In the genomic region with DNA sequence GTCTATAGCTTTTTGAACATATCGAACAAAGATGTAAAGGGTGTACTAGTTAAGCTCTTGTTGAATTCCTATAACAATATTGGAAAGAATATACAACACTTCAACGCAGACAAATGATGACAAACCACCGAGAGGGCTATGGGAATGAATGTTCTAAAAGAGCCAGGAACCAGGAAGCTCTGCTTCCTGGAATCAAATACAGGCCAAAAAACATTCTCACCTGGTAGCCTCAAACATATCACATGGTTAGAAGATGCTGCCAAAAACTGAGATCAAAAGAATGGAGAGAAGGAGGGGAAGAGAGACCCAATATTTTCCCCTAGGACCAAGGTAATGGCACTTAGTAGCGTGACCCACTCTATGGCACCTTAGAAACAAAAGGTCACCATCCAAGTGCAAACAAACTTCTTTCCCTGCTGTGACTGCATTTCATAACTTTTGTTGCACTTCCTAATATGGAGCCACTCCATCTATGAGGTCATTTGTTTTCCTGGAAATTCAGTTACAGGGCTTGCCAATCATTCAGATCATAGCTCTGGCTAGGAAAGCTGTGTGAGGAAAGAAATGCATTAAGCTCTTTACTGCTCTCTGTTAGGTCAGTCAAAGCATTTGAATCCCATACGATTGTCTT, we compare ENCODE assay signal across 19 cellular contexts.
DNase-seq lines count a peak whose midpoint lies in the region; ATAC-seq, FAIRE-seq and TF ChIP-seq lines count a peak whose summit lies in the region.
"Had no signal": no experiment of that assay in that cellular context is flagged by ENCODE, and none has a peak within 500 bp of the region (broad histone marks: within the 10 kb centered on the region; RNA-seq: fewer than 3 reads in every experiment).

No MANE protein-coding gene starts in this region.

- 0% methylated on average over 5 of the region's 5 CpGs for WGBS in HepG2 (ENCODE audit: low lambda C conversion rate)

- H3K4me3 ChIP-seq in right atrium auricular region (no peak overlapping the region), endothelial cell of umbilical vein (replicated peaks in 1 of 3; ENCODE audit: insufficient read depth in 1 of 3, low read depth in 1 of 3, low read length in 3 of 3) (no peak overlapping the region), HepG2 (replicated peaks in 1 of 3; ENCODE audit: insufficient read depth in 1 of 3, low read depth in 2 of 3, low read length in 3 of 3) (no peak overlapping the region)

- peaks cover 0 to 24% of the 10 kb centered on the region in 2 donors for H3K9me3 ChIP-seq in right atrium auricular region
- no peaks in the 10 kb centered on the region for H3K9me3 ChIP-seq in endothelial cell of umbilical vein (replicated peaks; ENCODE audit: control insufficient read depth, insufficient read depth, low read length)
- H3K9me3 ChIP-seq in HepG2 (ENCODE audit: low read length) = peaks cover 12% of the 10 kb centered on the region

- DNase-seq in Right ventricle myocardium superior (no peak), right atrium auricular region (ENCODE audit: low spot score) (no peak), endothelial cell of umbilical vein (ENCODE audit: low read depth, low spot score) (peak; percentile 73), HepG2 (ENCODE audit: low spot score) (peak; percentile 3), DMS79 (lab: John Stamatoyannopoulos, UW) (no peak), inferior parietal cortex (ENCODE audit: extremely low spot score) (no peak)
- no peak for DNase-seq in stimulated activated naive CD8-positive, alpha-beta T cell treated with anti-CD3 and anti-CD28 coated beads, Interleukin-15, Interleukin-2, amounts not matched to agents 100 U/mL and 50 U/mL, for 24 hours
- DNase-seq: activated CD8-positive, alpha-beta T cell treated with anti-CD3 and anti-CD28 coated beads, Interleukin-2, amount 10 ng/mL, durations not matched to agents 7 days and 5 days; activated naive CD8-positive, alpha-beta T cell treated with anti-CD3 and anti-CD28 coated beads, Interleukin-2, amount 50 U/mL, for 24 hours; CD4-positive, CD25-positive, alpha-beta regulatory T cell; naive thymus-derived CD4-positive, alpha-beta T cell; NK-92 treated with Interleukin-12 subunit alpha and Interleukin-12 subunit beta, amount 100 ng/mL, for 24 hours; stimulated activated CD4-positive, alpha-beta T cell treated with anti-CD3 and anti-CD28 coated beads, Interleukin-12 subunit alpha, Interleukin-12 subunit beta, amount 100 ng/mL, for 4 hours; stimulated activated naive CD4-positive, alpha-beta T cell treated with Interleukin-2 at 50 U/mL for 16 hours; WERI-Rb-1 had no signal

- no peak overlapping the region for H3K27ac ChIP-seq in right atrium auricular region
- no peak overlapping the region for H3K27ac ChIP-seq in endothelial cell of umbilical vein (ENCODE audit: insufficient read depth, low read depth, low read length)
- no peak overlapping the region for H3K27ac ChIP-seq in HepG2 (ENCODE audit: extremely low read length, insufficient read depth, low read length)
- H3K27ac ChIP-seq: parathyroid adenoma, WERI-Rb-1 had no signal

- TF ChIP-seq RAD21 in HepG2 (CRISPR knock-in tag; IDR thresholded peaks at IDR 0.05) = no peak

- in situ Hi-C loops in HepG2 (cut with HindIII; ENCODE audit: extremely low pct_ligation_motif_present, low pct_unique_long_range_greater_than_20kb) = no loop called here

- no peak for FAIRE-seq in endothelial cell of umbilical vein (lab: Jason Lieb, UNC)
- FAIRE-seq in HepG2 (lab: Jason Lieb, UNC) = no peak
- FAIRE-seq: G401.6, GM12891 had no signal

- no peaks in the 10 kb centered on the region for H3K4me1 ChIP-seq in right atrium auricular region
- no peaks in the 10 kb centered on the region for H3K4me1 ChIP-seq in endothelial cell of umbilical vein (ENCODE audit: control insufficient read depth, extremely low read depth, insufficient read depth, low read length)
- no peaks in the 10 kb centered on the region for H3K4me1 ChIP-seq in HepG2 (ENCODE audit: insufficient read depth, low read length)
- H3K4me1 ChIP-seq: parathyroid adenoma had no signal

- H3K79me2 ChIP-seq in endothelial cell of umbilical vein (ENCODE audit: control insufficient read depth, insufficient read depth, low read length) = no peaks in the 10 kb centered on the region
- no peaks in the 10 kb centered on the region for H3K79me2 ChIP-seq in HepG2 (ENCODE audit: insufficient read depth, low read length)
- H3K79me2 ChIP-seq: parathyroid adenoma had no signal

- POLR2A ChIA-PET in endothelial cell of umbilical vein (lab: Charles Lee) (no interaction called here), HepG2 (lab: Yijun Ruan, JAX) (no interaction called here)

- no peaks in the 10 kb centered on the region for H3K9me1 ChIP-seq in endothelial cell of umbilical vein (replicated peaks; ENCODE audit: control insufficient read depth, extremely low read depth, insufficient read depth, low read length)

- H3K4me2 ChIP-seq in endothelial cell of umbilical vein (ENCODE audit: insufficient read depth, low read length) (no peak overlapping the region), HepG2 (ENCODE audit: low read depth, low read length) (no peak overlapping the region)

- CTCF ChIA-PET in endothelial cell of umbilical vein (lab: Charles Lee) (interaction anchor here (1.3 kb wide), 1 partner anchor 14 kb away, joined by 4 read pairs; no protein-coding TSS in a partner anchor), HepG2 (lab: Yijun Ruan, JAX; ENCODE audit: low intra/inter-chr PET ratio, low total read pairs) (no interaction called here)

- dilution Hi-C loops in endothelial cell of umbilical vein (cut with MboI; ENCODE audit: extremely low pct_ligation_motif_present, low sequenced_read_pairs) = no loop called here

- H3K9ac ChIP-seq in endothelial cell of umbilical vein (replicated peaks; ENCODE audit: extremely low read depth, insufficient read depth, low read length) (no peak overlapping the region), HepG2 (ENCODE audit: insufficient read depth, low read depth, low read length) (no peak overlapping the region)
- H3K9ac ChIP-seq: parathyroid adenoma had no signal

- H3K27me3 ChIP-seq in right atrium auricular region = no peaks in the 10 kb centered on the region
- H3K27me3 ChIP-seq in endothelial cell of umbilical vein (ENCODE audit: control insufficient read depth in 2 of 2, insufficient read depth in 2 of 2, low read length in 2 of 2) = peaks cover 0 to 2% of the 10 kb centered on the region in 2 experiments
- no peaks in the 10 kb centered on the region for H3K27me3 ChIP-seq in HepG2 (ENCODE audit: control insufficient read depth in 1 of 2, insufficient read depth in 2 of 2, low read length in 2 of 2)

- H2AFZ ChIP-seq in endothelial cell of umbilical vein (ENCODE audit: low read depth, low read length) (no peak overlapping the region), HepG2 (ENCODE audit: low read length) (no peak overlapping the region)
- H2AFZ ChIP-seq: parathyroid adenoma had no signal

- ATAC-seq in Right ventricle myocardium superior (ENCODE audit: poor library complexity) = peak; percentile 87
- no peak for ATAC-seq in HepG2
- no peak for ATAC-seq in stimulated activated naive CD8-positive, alpha-beta T cell treated with anti-CD3 and anti-CD28 coated beads, Interleukin-15, Interleukin-2, amounts not matched to agents 100 U/mL and 50 U/mL, for 24 hours
- no peak for ATAC-seq in HG03280 (IDR thresholded peaks at IDR 0.05; ENCODE audit: unreplicated experiment)
- ATAC-seq: activated CD8-positive, alpha-beta T cell treated with anti-CD3 and anti-CD28 coated beads, Interleukin-2, amount 10 ng/mL, durations not matched to agents 7 days and 5 days; activated naive CD8-positive, alpha-beta T cell treated with anti-CD3 and anti-CD28 coated beads, Interleukin-2, amount 50 U/mL, for 24 hours; naive thymus-derived CD4-positive, alpha-beta T cell had no signal

- TF ChIP-seq CTCF in right atrium auricular region (IDR thresholded peaks at IDR 0.05) (no peak), endothelial cell of umbilical vein (IDR thresholded peaks at IDR 0.05; ENCODE audit: extremely low read depth in 1 of 2, insufficient read depth in 1 of 2, low read depth in 1 of 2, low read length in 2 of 2) (no peak), HepG2 (CRISPR knock-in tag; IDR thresholded peaks at IDR 0.05) (no peak)

- H3K36me3 ChIP-seq in right atrium auricular region (no peaks in the 10 kb centered on the region), endothelial cell of umbilical vein (ENCODE audit: control insufficient read depth in 2 of 2, extremely low read depth in 1 of 2, insufficient read depth in 2 of 2, low read length in 2 of 2) (no peaks in the 10 kb centered on the region), HepG2 (replicated peaks in 1 of 2; ENCODE audit: control insufficient read depth in 1 of 2, insufficient read depth in 2 of 2, low read length in 2 of 2) (no peaks in the 10 kb centered on the region)
- H3K36me3 ChIP-seq: WERI-Rb-1 had no signal

- BruUV-seq in endothelial cell of umbilical vein (replicated peaks; lab: Mats Ljungman, UMichigan) (no TSS peak), HepG2 (replicated peaks; lab: Mats Ljungman, UMichigan) (no TSS peak)

- TF ChIP-seq EP300 in HepG2 (IDR thresholded peaks at IDR 0.05; ENCODE audit: low read depth in 2 of 2, low read length in 2 of 2) = no peak
- no peak for TF ChIP-seq EP300 in HepG2 (CRISPR knock-in tag; IDR thresholded peaks at IDR 0.05; ENCODE audit: borderline replicate concordance)

- H4K20me1 ChIP-seq in endothelial cell of umbilical vein (replicated peaks; ENCODE audit: control insufficient read depth, extremely low read depth, insufficient read depth, low read length) (no peaks in the 10 kb centered on the region), HepG2 (ENCODE audit: insufficient read depth, low read length) (no peaks in the 10 kb centered on the region)

- intact Hi-C loops in Right ventricle myocardium superior (cut with DNase I) (no loop called here), endothelial cell of umbilical vein (cut with micrococcal nuclease) (no loop called here), HepG2 (cut with micrococcal nuclease; ENCODE audit: unreplicated experiment) (no loop called here)

- TF ChIP-seq POLR2A in endothelial cell of umbilical vein (IDR thresholded peaks at IDR 0.05; ENCODE audit: low read depth, low read length) (no peak), HepG2 (IDR thresholded peaks at IDR 0.05; ENCODE audit: insufficient read depth in 1 of 2, low read depth in 2 of 2, low read length in 2 of 2) (no peak)

TF ChIP-seq in endothelial cell of umbilical vein, 7 proteins besides CTCF, POLR2A, EP300 and RAD21 (continues in another document):
- TF ChIP-seq EZH2 (IDR thresholded peaks at IDR 0.05; ENCODE audit: borderline replicate concordance, low read depth, low read length, severe bottlenecking) (no peak), JUN (IDR thresholded peaks at IDR 0.05; ENCODE audit: borderline replicate concordance, insufficient read depth, insufficient read length, low read depth) (no peak)

TF ChIP-seq in HepG2, 621 proteins besides CTCF, POLR2A, EP300 and RAD21 (continues in another document):
- no peak for TF ChIP-seq KLF15 (CRISPR knock-in tag; IDR thresholded peaks at IDR 0.05; ENCODE audit: borderline replicate concordance)
- TF ChIP-seq ZNF121 (CRISPR knock-in tag; IDR thresholded peaks at IDR 0.05) = no peak
- TF ChIP-seq GATAD2A (CRISPR knock-in tag; IDR thresholded peaks at IDR 0.05) = no peak
- no peak for TF ChIP-seq ZEB1 (IDR thresholded peaks at IDR 0.05; ENCODE audit: insufficient replicate concordance, low read depth)

Comparison
In these comparisons a context has a peak if more than half of its experiments do, and no peak if none do; other contexts are left out.
1. DNase-seq: peak in endothelial cell of umbilical vein (single experiment) and HepG2 (single experiment); none in Right ventricle myocardium superior (single experiment), right atrium auricular region (single experiment), stimulated activated naive CD8-positive, alpha-beta T cell treated with anti-CD3 and anti-CD28 coated beads, Interleukin-15, Interleukin-2, amounts not matched to agents 100 U/mL and 50 U/mL, for 24 hours (single experiment), DMS79 (single experiment) and inferior parietal cortex (single experiment).